ENCODE assay signal across 25 cellular contexts in the genomic region with DNA sequence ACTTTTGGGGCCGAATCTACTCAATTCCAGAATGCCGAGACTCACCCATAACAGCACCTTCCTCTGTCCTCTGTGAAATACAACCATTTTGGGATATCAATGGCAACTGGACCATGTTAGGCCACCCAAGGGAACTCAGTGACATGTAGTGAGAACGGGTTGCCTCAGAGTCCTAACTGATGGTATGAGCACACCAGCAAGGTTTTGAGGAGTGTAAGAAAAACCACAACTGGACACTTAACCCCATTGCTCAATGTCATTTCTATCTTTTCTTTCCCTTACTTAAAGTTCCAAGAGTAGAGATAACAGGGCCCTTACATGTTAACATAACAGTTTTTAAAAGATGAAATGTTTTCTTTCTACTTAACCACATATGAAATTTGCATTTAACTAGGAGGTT.
DNase-seq lines count a peak whose midpoint lies in the region; ATAC-seq and TF ChIP-seq lines count a peak whose summit lies in the region.
"Had no signal": no experiment of that assay in that cellular context is flagged by ENCODE, and none has a peak within 500 bp of the region (broad histone marks: within the 10 kb centered on the region; RNA-seq: fewer than 3 reads in every experiment).

No MANE protein-coding gene starts in this region.

- H2AFZ ChIP-seq in osteoblast (ENCODE audit: low read length) = no peak overlapping the region

- H3K36me3 Mint-ChIP-seq in activated CD8-positive, alpha-beta memory T cell treated with anti-CD3 and anti-CD28 coated beads, Interleukin-2, amount 10 ng/mL, durations not matched to agents 7 days and 5 days = no peaks in the 10 kb centered on the region
- H3K36me3 Mint-ChIP-seq: activated CD4-positive, alpha-beta memory T cell treated with anti-CD3 and anti-CD28 coated beads for 36 hours; activated naive CD4-positive, alpha-beta T cell treated with anti-CD3 and anti-CD28 coated beads, Interleukin-2, amount 50 U/mL, for 24 hours had no signal

- H3K4me2 ChIP-seq in osteoblast (ENCODE audit: insufficient read depth, low read length) = no peak overlapping the region
- H3K4me2 ChIP-seq: BLaER1 had no signal

- H3K27ac Mint-ChIP-seq in activated CD8-positive, alpha-beta memory T cell treated with anti-CD3 and anti-CD28 coated beads, Interleukin-2, amount 10 ng/mL, durations not matched to agents 7 days and 5 days = no peak overlapping the region
- H3K27ac Mint-ChIP-seq: activated CD4-positive, alpha-beta memory T cell treated with anti-CD3 and anti-CD28 coated beads for 36 hours; activated naive CD4-positive, alpha-beta T cell treated with anti-CD3 and anti-CD28 coated beads, Interleukin-2, amount 50 U/mL, for 24 hours; activated T-helper 17 cell treated with anti-CD3 and anti-CD28 coated beads, Interleukin-2, amount 50 U/mL, for 72 hours; effector memory CD8-positive, alpha-beta T cell; naive B cell had no signal

- DNase-seq in AG04450 (ENCODE audit: low read depth, low spot score) (no peak), MV-4-11 (lab: John Stamatoyannopoulos, UW) (peak; percentile 76), fibroblast of gingiva (ENCODE audit: low read depth) (peak; percentile 28), osteoblast (ENCODE audit: insufficient read length, low spot score, missing footprints) (no peak), NCI-H1105 (lab: John Stamatoyannopoulos, UW) (no peak), T1000 (lab: John Stamatoyannopoulos, UW) (no peak)
- no peak for DNase-seq in activated CD8-positive, alpha-beta memory T cell treated with anti-CD3 and anti-CD28 coated beads, Interleukin-2, amount 10 ng/mL, durations not matched to agents 7 days and 5 days
- DNase-seq: ACHN; activated CD4-positive, alpha-beta memory T cell treated with anti-CD3 and anti-CD28 coated beads for 36 hours; activated CD4-positive, CD25-positive, alpha-beta regulatory T cell; activated CD8-positive, alpha-beta memory T cell treated with anti-CD3 and anti-CD28 coated beads, Interleukin-2, amount 50 U/mL, for 48 hours; aorta; effector memory CD8-positive, alpha-beta T cell; gastrocnemius medialis; naive B cell; NCI-H2029 treated with DMSO at 0.1 percent for 48 hours; stimulated activated naive CD8-positive, alpha-beta T cell treated with anti-CD3 and anti-CD28 coated beads, Interleukin-15, Interleukin-2, amounts not matched to agents 100 U/mL and 50 U/mL, for 24 hours; SW 1271; thyroid gland had no signal

- H3K27me3 ChIP-seq in AG04450 (ENCODE audit: control insufficient read depth, insufficient read depth, low read length) (no peaks in the 10 kb centered on the region), osteoblast (ENCODE audit: insufficient read depth, low read length) (no peaks in the 10 kb centered on the region)
- H3K27me3 ChIP-seq: BLaER1, gastrocnemius medialis, thyroid gland had no signal

- H3K79me2 ChIP-seq in osteoblast (ENCODE audit: insufficient read depth, low read length) = peaks cover 51% of the 10 kb centered on the region

- CTCF ChIA-PET in AG04450 (lab: Charles Lee) = no interaction called here
- CTCF ChIA-PET in activated CD8-positive, alpha-beta memory T cell treated with anti-CD3 and anti-CD28 coated beads, Interleukin-2, amount 10 ng/mL, durations not matched to agents 7 days and 5 days (lab: Charles Lee) = no interaction called here

- H3K4me1 Mint-ChIP-seq in activated CD8-positive, alpha-beta memory T cell treated with anti-CD3 and anti-CD28 coated beads, Interleukin-2, amount 10 ng/mL, durations not matched to agents 7 days and 5 days = no peaks in the 10 kb centered on the region
- H3K4me1 Mint-ChIP-seq: activated naive CD4-positive, alpha-beta T cell treated with anti-CD3 and anti-CD28 coated beads, Interleukin-2, amount 50 U/mL, for 24 hours; activated T-helper 17 cell treated with anti-CD3 and anti-CD28 coated beads, Interleukin-2, amount 50 U/mL, for 72 hours had no signal

- POLR2A ChIA-PET in AG04450 (lab: Yijun Ruan, JAX) = interaction anchor here (1.6 kb wide), 1 partner anchor 96 kb away, joined by 9 read pairs; no protein-coding TSS in a partner anchor

- H3K4me3 Mint-ChIP-seq in activated CD8-positive, alpha-beta memory T cell treated with anti-CD3 and anti-CD28 coated beads, Interleukin-2, amount 10 ng/mL, durations not matched to agents 7 days and 5 days = no peak overlapping the region
- H3K4me3 Mint-ChIP-seq: activated CD4-positive, alpha-beta memory T cell treated with anti-CD3 and anti-CD28 coated beads for 36 hours; activated naive CD4-positive, alpha-beta T cell treated with anti-CD3 and anti-CD28 coated beads, Interleukin-2, amount 50 U/mL, for 24 hours; activated T-helper 17 cell treated with anti-CD3 and anti-CD28 coated beads, Interleukin-2, amount 50 U/mL, for 72 hours; effector memory CD8-positive, alpha-beta T cell; naive B cell had no signal

- H3K27ac ChIP-seq in AG04450 (ENCODE audit: low read depth, low read length) (peak overlapping the region; percentile 59), osteoblast (ENCODE audit: low read depth, low read length) (peak overlapping the region; percentile 71)
- H3K27ac ChIP-seq: BLaER1, neutrophil, prostate gland, thyroid gland had no signal

- no peaks in the 10 kb centered on the region for H3K9me3 Mint-ChIP-seq in activated CD8-positive, alpha-beta memory T cell treated with anti-CD3 and anti-CD28 coated beads, Interleukin-2, amount 10 ng/mL, durations not matched to agents 7 days and 5 days (ENCODE audit: low read depth)
- H3K9me3 Mint-ChIP-seq: activated CD4-positive, alpha-beta memory T cell treated with anti-CD3 and anti-CD28 coated beads for 36 hours; activated naive CD4-positive, alpha-beta T cell treated with anti-CD3 and anti-CD28 coated beads, Interleukin-2, amount 50 U/mL, for 24 hours; activated T-helper 17 cell treated with anti-CD3 and anti-CD28 coated beads, Interleukin-2, amount 50 U/mL, for 72 hours; effector memory CD8-positive, alpha-beta T cell; naive B cell had no signal

- H3K4me1 ChIP-seq in osteoblast (ENCODE audit: insufficient read depth, low read length) = peaks cover 40% of the 10 kb centered on the region

- no peak for ATAC-seq in activated CD8-positive, alpha-beta memory T cell treated with anti-CD3 and anti-CD28 coated beads, Interleukin-2, amount 10 ng/mL, durations not matched to agents 7 days and 5 days
- no peak for ATAC-seq in HG03565 (IDR thresholded peaks at IDR 0.05; ENCODE audit: unreplicated experiment)
- ATAC-seq: activated T-helper 17 cell treated with anti-CD3 and anti-CD28 coated beads, Interleukin-2, amount 50 U/mL, for 72 hours; effector memory CD8-positive, alpha-beta T cell; stimulated activated naive CD8-positive, alpha-beta T cell treated with anti-CD3 and anti-CD28 coated beads, Interleukin-15, Interleukin-2, amounts not matched to agents 100 U/mL and 50 U/mL, for 24 hours had no signal

- H3K9me3 ChIP-seq in AG04450 (ENCODE audit: control insufficient read depth, insufficient read depth, low read length) = no peaks in the 10 kb centered on the region
- no peaks in the 10 kb centered on the region for H3K9me3 ChIP-seq in osteoblast (ENCODE audit: low read depth, low read length)
- H3K9me3 ChIP-seq: BLaER1, gastrocnemius medialis, neutrophil, prostate gland, thyroid gland had no signal

- TF ChIP-seq CTCF in AG04450 (IDR thresholded peaks at IDR 0.05; ENCODE audit: low read depth, low read length) (no peak), osteoblast (IDR thresholded peaks at IDR 0.05; ENCODE audit: extremely low read depth, low read depth, low read length) (no peak)

- peaks cover 27% of the 10 kb centered on the region for H4K20me1 ChIP-seq in osteoblast (ENCODE audit: insufficient read depth, low read length)

- no peaks in the 10 kb centered on the region for H3K27me3 Mint-ChIP-seq in activated CD8-positive, alpha-beta memory T cell treated with anti-CD3 and anti-CD28 coated beads, Interleukin-2, amount 10 ng/mL, durations not matched to agents 7 days and 5 days
- H3K27me3 Mint-ChIP-seq: activated CD4-positive, alpha-beta memory T cell treated with anti-CD3 and anti-CD28 coated beads for 36 hours; activated naive CD4-positive, alpha-beta T cell treated with anti-CD3 and anti-CD28 coated beads, Interleukin-2, amount 50 U/mL, for 24 hours; activated T-helper 17 cell treated with anti-CD3 and anti-CD28 coated beads, Interleukin-2, amount 50 U/mL, for 72 hours; effector memory CD8-positive, alpha-beta T cell; naive B cell had no signal

- H3K4me3 ChIP-seq in AG04450 (ENCODE audit: low read depth, low read length) = no peak overlapping the region
- no peak overlapping the region for H3K4me3 ChIP-seq in osteoblast (ENCODE audit: insufficient read depth, low read length)
- H3K4me3 ChIP-seq: BLaER1, gastrocnemius medialis, prostate gland, thyroid gland had no signal

- H3K36me3 ChIP-seq in osteoblast (ENCODE audit: insufficient read depth, low read length) = peaks cover 22% of the 10 kb centered on the region
- H3K36me3 ChIP-seq: gastrocnemius medialis, neutrophil, prostate gland, thyroid gland had no signal

Comparison
In these comparisons a context has a peak if more than half of its experiments do, and no peak if none do; other contexts are left out.
1. DNase-seq: peak in MV-4-11 (single experiment) and fibroblast of gingiva (single experiment); none in AG04450 (single experiment), osteoblast (single experiment), NCI-H1105 (single experiment), activated CD8-positive, alpha-beta memory T cell treated with anti-CD3 and anti-CD28 coated beads, Interleukin-2, amount 10 ng/mL, durations not matched to agents 7 days and 5 days (single experiment) and T1000 (single experiment).